Comparison of ENCODE assay signal across 28 cellular contexts in genomic region chr2:50724837-50725236, GRCh38.
"Had no signal": no experiment of that assay in that cellular context is flagged by ENCODE, and none has a peak within 500 bp of the region (broad histone marks: within the 10 kb centered on the region; RNA-seq: fewer than 3 reads in every experiment).

No MANE protein-coding gene starts in this region.

- ATAC-seq: activated CD8-positive, alpha-beta memory T cell treated with anti-CD3 and anti-CD28 coated beads, Interleukin-2, amount 10 ng/mL, durations not matched to agents 7 days and 5 days; activated naive CD4-positive, alpha-beta T cell treated with anti-CD3 and anti-CD28 coated beads, Interleukin-2, amount 50 U/mL, for 72 hours; activated naive CD8-positive, alpha-beta T cell treated with anti-CD3 and anti-CD28 coated beads, Interleukin-2, amount 50 U/mL, for 24 hours; body of pancreas; T-cell had no signal

- H3K36me3 ChIP-seq: ascending aorta had no signal

- H3K4me1 ChIP-seq: ascending aorta, body of pancreas had no signal

- H3K9me3 ChIP-seq: ascending aorta, body of pancreas had no signal

- FAIRE-seq: bronchial epithelial cell, TTC549 had no signal

- H3K27ac ChIP-seq: ascending aorta, body of pancreas, PC-9 had no signal

- H3K4me3 ChIP-seq: ascending aorta, body of pancreas, PC-9 had no signal

- H2AFZ ChIP-seq: PC-9 had no signal

- H3K27me3 ChIP-seq: ascending aorta, body of pancreas had no signal

- DNase-seq: activated B cell treated with CpG ODN at 0.5 μM for 24 hours; activated CD4-positive, alpha-beta T cell treated with anti-CD3 and anti-CD28 coated beads for 1 hour; activated CD4-positive, alpha-beta T cell treated with anti-CD3 and anti-CD28 coated beads, Interleukin-2, amount 10 ng/mL, durations not matched to agents 24 days and 14 days; activated CD4-positive, alpha-beta T cell treated with anti-CD3 and anti-CD28 coated beads, Interleukin-2, amount 50 U/mL, for 48 hours; activated CD8-positive, alpha-beta memory T cell treated with anti-CD3 and anti-CD28 coated beads, Interleukin-2, amount 10 ng/mL, durations not matched to agents 7 days and 5 days; activated effector memory CD4-positive, alpha-beta T cell treated with Interleukin-2 at 50 U/mL for 16 hours; activated naive CD4-positive, alpha-beta T cell treated with Interleukin-2 at 50 U/mL for 16 hours; activated naive CD8-positive, alpha-beta T cell treated with anti-CD3 and anti-CD28 coated beads, Interleukin-2, amount 50 U/mL, for 24 hours; activated T-cell treated with anti-CD3 and anti-CD28 coated beads, Interleukin-2, amount 50 U/mL, for 24 hours; amniotic stem cell; body of pancreas; cortex of kidney; Kasumi-1; NCI-H1105 treated with DMSO at 0.1 percent for 48 hours; NCI-H1436 treated with DMSO at 0.1 percent for 48 hours; NCI-H1930; NCI-H2107; NCI-H446 treated with DMSO at 0.1 percent for 48 hours; NCI-H524 treated with DMSO at 0.1 percent for 48 hours; PC-9; SHP77 treated with DMSO at 0.1 percent for 48 hours; T-cell; T-helper 2 cell; T1000 had no signal

- H3K4me2 ChIP-seq: PC-9 had no signal
